Comparison of ENCODE assay signal across 5 cellular contexts in genomic region chr19:22503524-22503923, GRCh38.
"Had no signal": no experiment of that assay in that cellular context is flagged by ENCODE, and none has a peak within 500 bp of the region (broad histone marks: within the 10 kb centered on the region; RNA-seq: fewer than 3 reads in every experiment).

No MANE protein-coding gene starts in this region.

- H3K4me2 ChIP-seq: GM23338 had no signal

- ATAC-seq: GM23338, HepG2 had no signal

- DNase-seq: H9, HCEC 1CT had no signal

- H2AFZ ChIP-seq: GM23338 had no signal

- H3K27ac ChIP-seq: HL-60 had no signal

- H3K4me3 ChIP-seq: GM23338 had no signal
